In genomic region chr17:75060434-75061054, GRCh38 we compare ENCODE assay signal across 18 cellular contexts. TPM values are rescaled to one million over a fixed set of nuclear protein-coding genes. Genes with fewer than 3 reads are reported as not detected.
DNase-seq lines count a peak whose midpoint lies in the region; ATAC-seq, FAIRE-seq and TF ChIP-seq lines count a peak whose summit lies in the region.
"Had no signal": no experiment of that assay in that cellular context is flagged by ENCODE, and none has a peak within 500 bp of the region (broad histone marks: within the 10 kb centered on the region; RNA-seq: fewer than 3 reads in every experiment).

No MANE protein-coding gene starts in this region.

- no peak for TF ChIP-seq POLR2A in sigmoid colon (IDR thresholded peaks at IDR 0.05)

- peaks cover 20 to 61% (median 33%) of the 10 kb centered on the region in 4 donors for H3K36me3 ChIP-seq in sigmoid colon

- no peaks in the 10 kb centered on the region for H3K27me3 Mint-ChIP-seq in activated T-helper 17 cell treated with anti-CD3 and anti-CD28 coated beads, Interleukin-2, amount 50 U/mL, for 72 hours
- H3K27me3 Mint-ChIP-seq: activated CD8-positive, alpha-beta T cell treated with anti-CD3 and anti-CD28 coated beads for 36 hours; progenitor cell of endocrine pancreas had no signal

- no peak for FAIRE-seq in HTR-8/SVneo (lab: Jason Lieb, UNC)

- H3K27ac ChIP-seq in VCaP (peak overlapping the region; percentile 45), sigmoid colon (peak overlapping the region; percentile 70 to 79 (median 74))
- H3K27ac ChIP-seq: hepatocyte, PC-9 had no signal

- intact Hi-C loops in left ventricle myocardium superior (cut with micrococcal nuclease): no loop called here
- intact Hi-C loops in sigmoid colon (cut with DNase I): loop anchor here (5.0 kb wide), 2 partner anchors 52 to 142 kb away; no protein-coding TSS in a partner anchor

- H3K4me1 ChIP-seq in sigmoid colon: peaks cover 0 to 18% (median 13%) of the 10 kb centered on the region in 4 donors

- H3K4me3 ChIP-seq in sigmoid colon: no peak overlapping the region
- H3K4me3 ChIP-seq: hepatocyte, PC-9, tibial artery had no signal

- WGBS in sigmoid colon, 2 donors: 96% methylated on average over 26 of the region's 26 CpGs

- H3K9me3 ChIP-seq in sigmoid colon: no peaks in the 10 kb centered on the region
- H3K9me3 ChIP-seq: tibial artery had no signal

- no peak overlapping the region for H3K27ac Mint-ChIP-seq in activated T-helper 17 cell treated with anti-CD3 and anti-CD28 coated beads, Interleukin-2, amount 50 U/mL, for 72 hours
- H3K27ac Mint-ChIP-seq: activated CD8-positive, alpha-beta T cell treated with anti-CD3 and anti-CD28 coated beads for 36 hours; progenitor cell of endocrine pancreas had no signal

- peak; percentile 5 for DNase-seq in AG08396 (ENCODE audit: low spot score)
- DNase-seq in left ventricle myocardium superior: peak; percentile 55
- DNase-seq in sigmoid colon: no peak
- DNase-seq in stimulated activated naive CD4-positive, alpha-beta T cell (lab: John Stamatoyannopoulos, UW): no peak
- DNase-seq in HTR-8/SVneo (ENCODE audit: insufficient read length, low spot score): no peak
- no peak for DNase-seq in HCEC 1CT
- DNase-seq: activated CD8-positive, alpha-beta T cell treated with anti-CD3 and anti-CD28 coated beads for 36 hours; NCI-H2029; NCI-H526 treated with DMSO at 0.1 percent for 48 hours had no signal

- peaks cover 90% of the 10 kb centered on the region for H3K36me3 Mint-ChIP-seq in activated T-helper 17 cell treated with anti-CD3 and anti-CD28 coated beads, Interleukin-2, amount 50 U/mL, for 72 hours (ENCODE audit: low read depth)

- H3K4me1 Mint-ChIP-seq in activated T-helper 17 cell treated with anti-CD3 and anti-CD28 coated beads, Interleukin-2, amount 50 U/mL, for 72 hours: peaks cover 2% of the 10 kb centered on the region

- peak; percentile 76 for ATAC-seq in left ventricle myocardium superior
- ATAC-seq in activated T-helper 17 cell treated with anti-CD3 and anti-CD28 coated beads, Interleukin-2, amount 50 U/mL, for 72 hours (replicated peaks): no peak
- ATAC-seq: activated CD8-positive, alpha-beta T cell treated with anti-CD3 and anti-CD28 coated beads for 36 hours had no signal

- H3K4me3 Mint-ChIP-seq in activated T-helper 17 cell treated with anti-CD3 and anti-CD28 coated beads, Interleukin-2, amount 50 U/mL, for 72 hours: no peak overlapping the region
- H3K4me3 Mint-ChIP-seq: activated CD8-positive, alpha-beta T cell treated with anti-CD3 and anti-CD28 coated beads for 36 hours; CD14-positive monocyte had no signal

- no peaks in the 10 kb centered on the region for H3K27me3 ChIP-seq in sigmoid colon
- H3K27me3 ChIP-seq: hepatocyte, tibial artery had no signal

- no peaks in the 10 kb centered on the region for H3K9me3 Mint-ChIP-seq in activated T-helper 17 cell treated with anti-CD3 and anti-CD28 coated beads, Interleukin-2, amount 50 U/mL, for 72 hours
- H3K9me3 Mint-ChIP-seq: activated CD8-positive, alpha-beta T cell treated with anti-CD3 and anti-CD28 coated beads for 36 hours; CD14-positive monocyte had no signal

- TF ChIP-seq EP300 in sigmoid colon (IDR thresholded peaks at IDR 0.05): no peak

- TF ChIP-seq CTCF in VCaP (conservative IDR thresholded peaks at IDR 0.05) (no peak), sigmoid colon (IDR thresholded peaks at IDR 0.05) (no peak)

RNA-seq across cellular contexts. Expression of gene KCTD2, which starts 13.5 kb away (rescaled TPM):
- total RNA-seq in left ventricle myocardium superior (24.1 TPM), sigmoid colon (10 to 100 TPM; 19.6 to 25.5 (median 21.8) TPM)
- 10 to 100 TPM; 12.5 to 24.0 (median 13.8) TPM for polyA plus RNA-seq in sigmoid colon
- total RNA-seq in activated T-helper 17 cell treated with anti-CD3 and anti-CD28 coated beads, Interleukin-2, amount 50 U/mL, for 72 hours: 10 to 100 TPM; 21.3 to 22.1 TPM

RNA-seq across cellular contexts. Expression of gene ATP5PD, which starts 13.8 kb away (rescaled TPM):
- total RNA-seq in left ventricle myocardium superior (937 TPM), sigmoid colon (100 to 1,000 TPM; 303 to 480 (median 367) TPM)
- polyA plus RNA-seq in sigmoid colon: 100 to 1,000 TPM; 481 to 726 (median 592) TPM
- 100 to 1,000 TPM; 164 to 216 TPM for total RNA-seq in activated T-helper 17 cell treated with anti-CD3 and anti-CD28 coated beads, Interleukin-2, amount 50 U/mL, for 72 hours

RNA-seq across cellular contexts. Expression of gene SLC16A5, which starts 27.2 kb away (rescaled TPM):
- total RNA-seq in left ventricle myocardium superior: 7.2 TPM
- total RNA-seq in sigmoid colon: 10 to 100 TPM in 1 of 4 donors, 1 to 10 TPM in 3; 2.6 to 15.0 (median 6.4) TPM
- 10 to 100 TPM in 2 of 3 donors, 1 to 10 TPM in 1; 6.6 to 31.1 (median 13.4) TPM for polyA plus RNA-seq in sigmoid colon
- 10 to 100 TPM in 1 of 2 donors, 1 to 10 TPM in 1; 5.4 to 14.6 TPM for total RNA-seq in activated T-helper 17 cell treated with anti-CD3 and anti-CD28 coated beads, Interleukin-2, amount 50 U/mL, for 72 hours
- total RNA-seq: Daoy, H4 had no signal

RNA-seq across cellular contexts. Expression of gene MRPL58, which starts 48.1 kb away (rescaled TPM):
- total RNA-seq in left ventricle myocardium superior: 51.5 TPM
- total RNA-seq in sigmoid colon: 100 to 1,000 TPM in 1 of 4 donors, 10 to 100 TPM in 3; 46.3 to 104 (median 62.5) TPM
- 10 to 100 TPM; 36.6 to 56.9 (median 53.0) TPM for polyA plus RNA-seq in sigmoid colon
- 10 to 100 TPM; 25.4 to 48.2 TPM for total RNA-seq in activated T-helper 17 cell treated with anti-CD3 and anti-CD28 coated beads, Interleukin-2, amount 50 U/mL, for 72 hours

RNA-seq across cellular contexts. Expression of gene ARMC7, which starts 49.2 kb away (rescaled TPM):
- total RNA-seq in left ventricle myocardium superior: 6.0 TPM
- 1 to 10 TPM; 3.2 to 7.8 (median 4.3) TPM for total RNA-seq in sigmoid colon
- 10 to 100 TPM; 15.0 to 18.9 (median 16.6) TPM for polyA plus RNA-seq in sigmoid colon
- 10 to 100 TPM; 10.3 to 14.5 TPM for total RNA-seq in activated T-helper 17 cell treated with anti-CD3 and anti-CD28 coated beads, Interleukin-2, amount 50 U/mL, for 72 hours

Comparison
In these comparisons a context has a peak if more than half of its experiments do, and no peak if none do; other contexts are left out.
1. DNase-seq: peak in AG08396 (single experiment) and left ventricle myocardium superior (single experiment); none in sigmoid colon (single experiment), stimulated activated naive CD4-positive, alpha-beta T cell (0 of 6), HTR-8/SVneo (single experiment) and HCEC 1CT (single experiment).